In the genomic region with DNA sequence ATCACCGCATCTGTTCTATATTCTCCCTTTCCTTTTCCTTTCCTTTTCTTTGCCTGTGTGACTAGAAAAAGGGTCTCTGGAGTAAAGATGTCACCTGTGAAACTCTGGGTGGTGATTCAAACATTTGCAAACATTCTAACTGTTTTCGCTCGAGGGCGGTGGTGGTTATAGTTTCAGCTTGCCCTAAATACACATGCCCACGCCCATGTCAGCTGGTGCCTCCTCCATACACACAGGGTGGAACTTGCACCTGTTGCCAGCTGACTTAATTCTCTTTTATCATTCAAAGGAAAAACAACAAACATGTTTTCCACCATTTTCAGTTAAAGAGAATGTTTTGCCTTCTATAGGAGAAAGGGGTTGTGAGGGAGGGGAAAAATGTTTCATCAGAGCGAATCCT, we compare ENCODE assay signal across 8 cellular contexts.
DNase-seq lines count a peak whose midpoint lies in the region; ATAC-seq and TF ChIP-seq lines count a peak whose summit lies in the region.

No MANE protein-coding gene starts in this region.

- no peaks in the 10 kb centered on the region for H4K20me1 ChIP-seq in PC-3 (ENCODE audit: low read length)

- H3F3A ChIP-seq in PC-3 (ENCODE audit: low read length, unreplicated experiment): no peaks in the 10 kb centered on the region

- H3K9me3 ChIP-seq in PC-3 (ENCODE audit: low read length) (no peaks in the 10 kb centered on the region), MG63 (no peaks in the 10 kb centered on the region)

- H3K4me3 ChIP-seq in GM12865 (ENCODE audit: low read depth, low read length): no peak overlapping the region
- no peak overlapping the region for H3K4me3 ChIP-seq in PC-3 (ENCODE audit: low read length)
- no peak overlapping the region for H3K4me3 ChIP-seq in epithelial cell of esophagus (ENCODE audit: low read length)
- no peak overlapping the region for H3K4me3 ChIP-seq in MG63

- no peak overlapping the region for H2AFZ ChIP-seq in PC-3 (ENCODE audit: low read length)

- H3K9me3 Mint-ChIP-seq in natural killer cell treated with Interleukin-12 subunit alpha and Interleukin-12 subunit beta and Interleukin-15 and Interleukin-18, amount 100 ng/mL, for 72 hours: no peaks in the 10 kb centered on the region
- no peaks in the 10 kb centered on the region for H3K9me3 Mint-ChIP-seq in chondrocyte (ENCODE audit: low read depth)

- intact Hi-C loops in PC-3 (cut with micrococcal nuclease): no loop called here

- no peaks in the 10 kb centered on the region for H3K9me2 ChIP-seq in PC-3 (replicated peaks; ENCODE audit: low read length)

- H3K4me1 ChIP-seq in PC-3 (ENCODE audit: insufficient read depth, low read length): peaks cover 9% of the 10 kb centered on the region; the same call in 1 of the 2 replicates

- POLR2A ChIA-PET in PC-3 (lab: Charles Lee; ENCODE audit: unreplicated experiment): interaction anchor here (0.6 kb wide), 1 partner anchor 25 kb away, joined by 9 read pairs; no protein-coding TSS in a partner anchor

- DNase-seq in GM12865 (ENCODE audit: low read depth) (peak; percentile 86), PC-3 (peak; percentile 44), epithelial cell of esophagus (ENCODE audit: low read depth) (peak; percentile 22), chondrocyte (ENCODE audit: low spot score) (no peak), NCI-H226 (no peak), MG63 (no peak)
- no peak for DNase-seq in natural killer cell treated with Interleukin-12 subunit alpha and Interleukin-12 subunit beta and Interleukin-15 and Interleukin-18, amount 100 ng/mL, for 72 hours (ENCODE audit: low spot score)

- no peak overlapping the region for H3K9ac ChIP-seq in PC-3 (ENCODE audit: low read length)

- no peak overlapping the region for H3K27ac Mint-ChIP-seq in natural killer cell treated with Interleukin-12 subunit alpha and Interleukin-12 subunit beta and Interleukin-15 and Interleukin-18, amount 100 ng/mL, for 72 hours
- H3K27ac Mint-ChIP-seq in chondrocyte (ENCODE audit: unreplicated experiment): no peak overlapping the region

- H3K4me2 ChIP-seq in PC-3 (ENCODE audit: low read length): no peak overlapping the region

- TF ChIP-seq CTCF in GM12865 (IDR thresholded peaks at IDR 0.05; ENCODE audit: insufficient read depth, low read depth, low read length, missing control alignments) (no peak), PC-3 (conservative IDR thresholded peaks at IDR 0.05; ENCODE audit: low read depth, low read length) (no peak), epithelial cell of esophagus (IDR thresholded peaks at IDR 0.05; ENCODE audit: insufficient read depth, low read depth, low read length, missing control alignments) (no peak), chondrocyte (IDR thresholded peaks at IDR 0.05) (no peak)

- H3K36me3 Mint-ChIP-seq in natural killer cell treated with Interleukin-12 subunit alpha and Interleukin-12 subunit beta and Interleukin-15 and Interleukin-18, amount 100 ng/mL, for 72 hours: peaks cover 4% of the 10 kb centered on the region
- no peaks in the 10 kb centered on the region for H3K36me3 Mint-ChIP-seq in chondrocyte (ENCODE audit: low read depth)

- no peak overlapping the region for H3K4me3 Mint-ChIP-seq in natural killer cell treated with Interleukin-12 subunit alpha and Interleukin-12 subunit beta and Interleukin-15 and Interleukin-18, amount 100 ng/mL, for 72 hours
- no peak overlapping the region for H3K4me3 Mint-ChIP-seq in chondrocyte (ENCODE audit: unreplicated experiment)

- no peaks in the 10 kb centered on the region for H3K79me2 ChIP-seq in PC-3 (ENCODE audit: low read length)

- CTCF ChIA-PET in PC-3 (lab: Charles Lee): no interaction called here

- no peak overlapping the region for H3K27ac ChIP-seq in PC-3 (ENCODE audit: low read length)

- no peaks in the 10 kb centered on the region for H3K36me3 ChIP-seq in PC-3 (ENCODE audit: low read depth, low read length)
- H3K36me3 ChIP-seq in MG63: no peaks in the 10 kb centered on the region

- BruUV-seq in PC-3 (replicated peaks; lab: Mats Ljungman, UMichigan): no TSS peak

- peaks cover 18 to 21% of the 10 kb centered on the region in 2 donors for H3K4me1 Mint-ChIP-seq in natural killer cell treated with Interleukin-12 subunit alpha and Interleukin-12 subunit beta and Interleukin-15 and Interleukin-18, amount 100 ng/mL, for 72 hours (ENCODE audit: low read depth in 2 of 2)
- H3K4me1 Mint-ChIP-seq in chondrocyte (ENCODE audit: low read depth): no peaks in the 10 kb centered on the region

- H3K27me3 ChIP-seq in PC-3 (ENCODE audit: low read length): no peaks in the 10 kb centered on the region
- H3K27me3 ChIP-seq in MG63: no peaks in the 10 kb centered on the region

- ATAC-seq in HG02610 (IDR thresholded peaks at IDR 0.05; ENCODE audit: unreplicated experiment) (peak; percentile 41), PC-3 (peak; percentile 74)
- ATAC-seq in natural killer cell treated with Interleukin-12 subunit alpha and Interleukin-12 subunit beta and Interleukin-15 and Interleukin-18, amount 100 ng/mL, for 72 hours: no peak

- H3K27me3 Mint-ChIP-seq in natural killer cell treated with Interleukin-12 subunit alpha and Interleukin-12 subunit beta and Interleukin-15 and Interleukin-18, amount 100 ng/mL, for 72 hours: peaks cover 51 to 66% of the 10 kb centered on the region in 2 donors
- peaks cover 27% of the 10 kb centered on the region for H3K27me3 Mint-ChIP-seq in chondrocyte (ENCODE audit: low read depth)

Comparison
In these comparisons a context has a peak if more than half of its experiments do, and no peak if none do; other contexts are left out.
1. DNase-seq: peak in GM12865 (single experiment), PC-3 (single experiment) and epithelial cell of esophagus (single experiment); none in natural killer cell treated with Interleukin-12 subunit alpha and Interleukin-12 subunit beta and Interleukin-15 and Interleukin-18, amount 100 ng/mL, for 72 hours (single experiment), chondrocyte (single experiment), NCI-H226 (single experiment) and MG63 (single experiment).
2. ATAC-seq: peak in HG02610 (single experiment) and PC-3 (single experiment); none in natural killer cell treated with Interleukin-12 subunit alpha and Interleukin-12 subunit beta and Interleukin-15 and Interleukin-18, amount 100 ng/mL, for 72 hours (0 of 2).